8 cellular contexts compared by ENCODE assay signal in the genomic region with DNA sequence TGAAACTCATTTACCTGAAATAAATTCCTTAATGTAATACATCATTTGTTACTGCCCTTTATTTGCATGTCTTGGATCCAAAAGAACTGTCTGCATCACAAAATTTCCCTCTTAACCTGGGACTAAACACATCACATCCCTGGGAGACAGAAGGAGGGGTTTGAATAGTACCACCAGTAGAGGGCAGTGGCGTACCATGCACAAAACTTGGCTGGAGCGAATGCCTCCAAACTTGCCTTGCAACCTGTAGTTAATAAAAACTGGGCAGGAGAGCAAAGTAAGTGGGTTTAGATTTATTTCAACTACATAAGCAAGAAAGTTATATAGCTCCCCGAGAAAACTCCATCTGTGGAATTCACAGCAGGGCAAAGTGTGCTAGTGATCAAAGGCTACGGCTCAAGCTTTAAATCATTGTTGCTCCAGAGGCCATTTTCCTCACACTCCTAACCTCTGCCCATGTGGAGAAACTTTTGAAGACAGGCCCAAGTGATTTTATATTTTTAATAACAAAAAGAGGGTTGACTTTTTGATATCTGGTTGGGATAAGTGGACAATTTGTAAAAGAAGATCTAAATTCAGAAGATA.
A peak's percentile ranks its signal among the peaks of the same experiment; 100 is the strongest.
DNase-seq lines count a peak whose midpoint lies in the region; ATAC-seq and TF ChIP-seq lines count a peak whose summit lies in the region.

No MANE protein-coding gene starts in this region.

- TF ChIP-seq CTCF in GM12874 (IDR thresholded peaks at IDR 0.05; ENCODE audit: insufficient read depth, low read depth, low read length) = peak; percentile 85

- DNase-seq in Ammon's horn (ENCODE audit: low spot score) (peak; percentile 53), RKO (ENCODE audit: low spot score) (peak; percentile 53), ecto neural progenitor cell (ENCODE audit: low spot score) (peak; percentile 79), myocyte (ENCODE audit: low read depth) (peak; percentile 6), aorta (peak; percentile 47 to 78), cortex of kidney (lab: John Stamatoyannopoulos, UW) (no peak)

- intact Hi-C loops in aorta (cut with DNase I) = loop anchor here in 1 of 2 donors (10.0 kb wide), 1 partner anchor 754 kb away; no protein-coding TSS in a partner anchor

- no peaks in the 10 kb centered on the region for H3K4me1 ChIP-seq in aorta (ENCODE audit: control insufficient read depth in 1 of 2, insufficient read depth in 2 of 2, low read length in 2 of 2)

- peak; percentile 62 for ATAC-seq in HG03469 (IDR thresholded peaks at IDR 0.05; ENCODE audit: unreplicated experiment)
- no peak for ATAC-seq in aorta (ENCODE audit: low FRiP score)

- no peaks in the 10 kb centered on the region for H3K36me3 ChIP-seq in aorta (ENCODE audit: control insufficient read depth in 1 of 2, insufficient read depth in 2 of 2, low read length in 1 of 2)

- no peak overlapping the region for H3K4me3 ChIP-seq in aorta (ENCODE audit: low read length in 2 of 2)

- H3K9me3 ChIP-seq in aorta (ENCODE audit: control insufficient read depth, low read length) = no peaks in the 10 kb centered on the region

- 42 to 52% methylated on average over 4 of the region's 4 CpGs for WGBS in aorta, 2 donors

- no peaks in the 10 kb centered on the region for H3K27me3 ChIP-seq in aorta (ENCODE audit: control insufficient read depth in 1 of 2, insufficient read depth in 2 of 2, low read length in 1 of 2)

- H3K27ac ChIP-seq in aorta (ENCODE audit: low read depth in 1 of 2, low read length in 2 of 2) = no peak overlapping the region
